Comparison of ENCODE assay signal across 9 cellular contexts in the genomic region with DNA sequence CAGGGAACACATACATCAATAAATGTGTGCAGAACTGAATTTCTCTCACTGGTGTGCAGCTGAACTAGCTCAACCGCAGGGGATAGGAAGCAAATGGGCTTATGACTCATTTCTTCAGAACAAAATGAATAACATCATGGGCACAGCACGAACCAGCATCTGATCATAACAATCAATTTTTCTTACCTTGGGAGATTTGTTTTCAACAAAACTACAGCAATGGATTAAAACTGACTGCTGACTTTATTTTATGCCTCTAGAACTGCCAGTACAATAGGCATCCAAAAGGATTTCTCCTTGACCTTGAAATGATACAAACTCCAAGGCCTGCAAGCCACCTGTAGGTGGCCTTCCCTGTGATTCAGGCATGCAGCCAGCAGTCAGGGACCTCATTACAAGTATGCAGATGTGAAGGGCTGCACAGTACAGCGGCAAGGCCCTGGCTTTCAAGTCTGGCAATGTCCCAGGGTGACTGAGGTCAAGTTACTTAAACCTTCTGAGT. TPM values are rescaled to one million over a fixed set of nuclear protein-coding genes. Genes with fewer than 3 reads are reported as not detected.
DNase-seq lines count a peak whose midpoint lies in the region; ATAC-seq lines count a peak whose summit lies in the region.
"Had no signal": no experiment of that assay in that cellular context is flagged by ENCODE, and none has a peak within 500 bp of the region (broad histone marks: within the 10 kb centered on the region; RNA-seq: fewer than 3 reads in every experiment).

No MANE protein-coding gene starts in this region.

- DNase-seq in Ammon's horn (ENCODE audit: low spot score) (peak; percentile 51), dermis blood vessel endothelial cell (peak; percentile 66), NCI-H446 treated with DMSO at 0.1 percent for 48 hours (lab: John Stamatoyannopoulos, UW) (no peak), NCI-H446 (lab: John Stamatoyannopoulos, UW) (no peak)
- no peak for DNase-seq in effector CD8-positive, alpha-beta T cell (lab: John Stamatoyannopoulos, UW)
- DNase-seq: activated naive CD8-positive, alpha-beta T cell treated with anti-CD3 and anti-CD28 coated beads, Interleukin-2, amount 10 ng/mL, durations not matched to agents 7 days and 5 days had no signal

- ATAC-seq in GM19035 (IDR thresholded peaks at IDR 0.05; ENCODE audit: unreplicated experiment) (peak; percentile 77), HG03432 (IDR thresholded peaks at IDR 0.05; ENCODE audit: unreplicated experiment) (peak; percentile 83), GM18517 (IDR thresholded peaks at IDR 0.05; ENCODE audit: unreplicated experiment) (no peak)

RNA-seq across cellular contexts. Expression of gene TAMM41, which starts 26.1 kb away (rescaled TPM):
- total RNA-seq in dermis blood vessel endothelial cell, result 5.4 and 7.0 TPM in 2 replicates

Comparison
In these comparisons a context has a peak if more than half of its experiments do, and no peak if none do; other contexts are left out.
1. DNase-seq: peak in Ammon's horn (single experiment) and dermis blood vessel endothelial cell (single experiment); none in effector CD8-positive, alpha-beta T cell (single experiment), NCI-H446 treated with DMSO at 0.1 percent for 48 hours (single experiment) and NCI-H446 (0 of 2).